In genomic region chr20:44768854-44769480, GRCh38 we compare ENCODE assay signal across 25 cellular contexts. TPM values are rescaled to one million over a fixed set of nuclear protein-coding genes. Genes with fewer than 3 reads are reported as not detected.
"Had no signal": no experiment of that assay in that cellular context is flagged by ENCODE, and none has a peak within 500 bp of the region (broad histone marks: within the 10 kb centered on the region; RNA-seq: fewer than 3 reads in every experiment).

No MANE protein-coding gene starts in this region.

- H3K36me3 Mint-ChIP-seq: activated naive CD8-positive, alpha-beta T cell treated with anti-CD3 and anti-CD28 coated beads for 36 hours; mesothelial cell of epicardium; natural killer cell had no signal

- H3K4me1 Mint-ChIP-seq: activated naive CD8-positive, alpha-beta T cell treated with anti-CD3 and anti-CD28 coated beads for 36 hours; mesothelial cell of epicardium; natural killer cell had no signal

- H3K9me3 Mint-ChIP-seq: activated naive CD8-positive, alpha-beta T cell treated with anti-CD3 and anti-CD28 coated beads for 36 hours; activated T-cell treated with anti-CD3 and anti-CD28 coated beads, Interleukin-2, amount 50 U/mL, for 4 hours; activated T-helper 2 cell treated with anti-CD3 and anti-CD28 coated beads, Interferon-gamma antibody, Interleukin-2, Interleukin-4, amounts not matched to agents 10 μg/mL and 5 μg/mL and 100 μg/mL, durations not matched to agents 14 hours and 24 hours and 36 hours; mesothelial cell of epicardium; natural killer cell; T-helper 2 cell treated with Interferon-gamma antibody and Interleukin-4, amounts not matched to agents 5 μg/mL and 100 μg/mL, for 36 hours had no signal

- H3K27me3 ChIP-seq: ovary had no signal

- H3K27ac ChIP-seq: coronary artery, esophagus muscularis mucosa, left ventricle myocardium inferior, neutrophil, ovary, prostate gland, WERI-Rb-1 had no signal

- H3K36me3 ChIP-seq: esophagus muscularis mucosa, left ventricle myocardium inferior, neutrophil, ovary, prostate gland had no signal

- H3K4me1 ChIP-seq: esophagus muscularis mucosa, left ventricle myocardium inferior, prostate gland had no signal

- H3K27ac Mint-ChIP-seq: activated naive CD8-positive, alpha-beta T cell treated with anti-CD3 and anti-CD28 coated beads for 36 hours; activated T-helper 2 cell treated with anti-CD3 and anti-CD28 coated beads, Interferon-gamma antibody, Interleukin-2, Interleukin-4, amounts not matched to agents 10 μg/mL and 5 μg/mL and 100 μg/mL, durations not matched to agents 14 hours and 24 hours and 36 hours; mesothelial cell of epicardium; natural killer cell; T-helper 2 cell treated with Interferon-gamma antibody and Interleukin-4, amounts not matched to agents 5 μg/mL and 100 μg/mL, for 36 hours had no signal

- ATAC-seq: activated T-cell treated with anti-CD3 and anti-CD28 coated beads, Interleukin-2, amount 50 U/mL, for 4 hours; natural killer cell had no signal

- H3K4me3 Mint-ChIP-seq: activated naive CD8-positive, alpha-beta T cell treated with anti-CD3 and anti-CD28 coated beads for 36 hours; activated T-cell treated with anti-CD3 and anti-CD28 coated beads, Interleukin-2, amount 50 U/mL, for 4 hours; mesothelial cell of epicardium; natural killer cell; T-helper 2 cell treated with Interferon-gamma antibody and Interleukin-4, amounts not matched to agents 5 μg/mL and 100 μg/mL, for 36 hours had no signal

- H3K4me3 ChIP-seq: coronary artery, esophagus muscularis mucosa, left ventricle myocardium inferior, ovary, prostate gland had no signal

- H3K9me3 ChIP-seq: esophagus muscularis mucosa, left ventricle myocardium inferior, neutrophil, ovary, prostate gland had no signal

- DNase-seq: activated CD4-positive, alpha-beta T cell treated with anti-CD3 and anti-CD28 coated beads, Interleukin-2, amount 50 U/mL, for 4 hours; activated CD8-positive, alpha-beta memory T cell treated with anti-CD3 and anti-CD28 coated beads, Interleukin-2, amount 50 U/mL, for 48 hours; activated naive CD4-positive, alpha-beta T cell; activated naive CD8-positive, alpha-beta T cell treated with anti-CD3 and anti-CD28 coated beads for 36 hours; activated T-cell treated with anti-CD3 and anti-CD28 coated beads, Interleukin-2, amount 50 U/mL, for 4 hours; hippocampal formation; kidney glomerular epithelial cell; left ventricle myocardium inferior; natural killer cell; ovary; stimulated activated CD4-positive, alpha-beta T cell treated with anti-CD3 and anti-CD28 coated beads, Interleukin-2, amount 100 ng/mL, for 48 hours; stimulated activated CD8-positive, alpha-beta memory T cell treated with anti-CD3 and anti-CD28 coated beads, Interleukin-4, amount 100 ng/mL, for 48 hours; stimulated activated naive CD4-positive, alpha-beta T cell treated with Interleukin-2 at 50 U/mL for 16 hours; WERI-Rb-1 had no signal

RNA-seq across cellular contexts. Expression of gene KCNK15, which starts 23.3 kb away (rescaled TPM):
- total RNA-seq: frontal cortex, lung microvascular endothelial cell, natural killer cell had no signal

RNA-seq across cellular contexts. Expression of gene RIMS4, which starts 41.4 kb away (rescaled TPM):
- total RNA-seq: activated T-helper 2 cell treated with anti-CD3 and anti-CD28 coated beads, Interferon-gamma antibody, Interleukin-2, Interleukin-4, amounts not matched to agents 10 μg/mL and 5 μg/mL and 100 μg/mL, durations not matched to agents 14 hours and 24 hours and 36 hours; lung microvascular endothelial cell; natural killer cell had no signal

RNA-seq across cellular contexts. Expression of gene CCN5, which starts 53.8 kb away (rescaled TPM):
- total RNA-seq: activated CD8-positive, alpha-beta memory T cell treated with anti-CD3 and anti-CD28 coated beads for 36 hours; activated naive CD8-positive, alpha-beta T cell treated with anti-CD3 and anti-CD28 coated beads for 36 hours; activated T-helper 2 cell treated with anti-CD3 and anti-CD28 coated beads, Interferon-gamma antibody, Interleukin-2, Interleukin-4, amounts not matched to agents 10 μg/mL and 5 μg/mL and 100 μg/mL, durations not matched to agents 14 hours and 24 hours and 36 hours; astrocyte; frontal cortex; lung microvascular endothelial cell; mesothelial cell of epicardium; natural killer cell had no signal
